ENCODE assay signal across 19 cellular contexts in the genomic region with DNA sequence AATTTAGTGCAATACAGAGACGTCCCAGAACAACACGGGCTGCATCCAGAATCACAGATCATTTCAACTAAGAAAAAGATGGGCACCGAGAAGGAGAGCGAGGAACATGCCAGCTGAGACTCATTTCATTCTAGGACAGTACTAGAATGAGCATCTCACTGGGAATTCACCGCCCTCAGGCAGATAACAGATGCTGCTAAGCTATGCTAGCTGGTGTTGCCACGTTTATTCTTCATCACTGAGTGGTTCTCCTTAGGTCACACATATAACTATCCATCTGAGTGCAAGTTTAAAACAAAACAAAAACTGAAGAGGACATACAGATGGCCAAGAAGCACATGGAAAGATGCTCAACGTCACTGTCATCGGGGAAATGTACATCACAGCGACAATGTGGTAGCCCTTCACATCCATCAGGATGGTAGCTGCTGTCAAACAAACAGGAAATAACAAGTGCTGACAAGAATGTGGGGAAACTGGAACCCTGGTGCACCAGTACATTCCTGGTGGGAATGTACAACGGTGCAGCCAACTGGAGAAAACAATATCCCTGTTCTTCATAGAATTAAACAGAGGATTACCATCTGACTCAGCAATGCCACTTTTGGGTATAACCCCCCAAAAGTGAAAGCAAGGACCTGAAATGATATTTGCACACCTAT.
DNase-seq lines count a peak whose midpoint lies in the region; ATAC-seq and TF ChIP-seq lines count a peak whose summit lies in the region.
"Had no signal": no experiment of that assay in that cellular context is flagged by ENCODE, and none has a peak within 500 bp of the region (broad histone marks: within the 10 kb centered on the region; RNA-seq: fewer than 3 reads in every experiment).

No MANE protein-coding gene starts in this region.

- H3K4me3 Mint-ChIP-seq in HFFc6 = no peak overlapping the region
- no peak overlapping the region for H3K4me3 Mint-ChIP-seq in naive thymus-derived CD4-positive, alpha-beta T cell
- H3K4me3 Mint-ChIP-seq in Caco-2 (ENCODE audit: unreplicated experiment) = no peak overlapping the region
- H3K4me3 Mint-ChIP-seq: CD8-positive, alpha-beta T cell had no signal

- DNase-seq in AG10803 (ENCODE audit: low read depth) (peak; percentile 47), HFFc6 (peak; percentile 38), breast epithelium (ENCODE audit: low spot score in 2 of 2) (no peak), Caco-2 (no peak), right cardiac atrium (no peak), GM13977 (ENCODE audit: low spot score) (no peak)
- DNase-seq in naive thymus-derived CD4-positive, alpha-beta T cell = no peak
- DNase-seq: activated CD8-positive, alpha-beta memory T cell treated with anti-CD3 and anti-CD28 coated beads, Interleukin-2, amount 50 U/mL, for 4 hours; CD8-positive, alpha-beta T cell; dermis blood vessel endothelial cell; DMS79 treated with DMSO at 0.1 percent for 48 hours; islet precursor cell; MV-4-11; NCI-H1694 treated with DMSO at 0.1 percent for 48 hours had no signal

- POLR2A ChIA-PET in naive thymus-derived CD4-positive, alpha-beta T cell (lab: Charles Lee) = no interaction called here
- POLR2A ChIA-PET in Caco-2 (lab: Charles Lee) = no interaction called here

- TF ChIP-seq CTCF in AG10803 (conservative IDR thresholded peaks at IDR 0.05; ENCODE audit: low read length) (no peak), HFFc6 (IDR thresholded peaks at IDR 0.05) (no peak), breast epithelium (IDR thresholded peaks at IDR 0.05) (no peak), Caco-2 (IDR thresholded peaks at IDR 0.05; ENCODE audit: insufficient read depth in 1 of 2, low read depth in 1 of 2, low read length in 1 of 2, severe bottlenecking in 1 of 2, unreplicated experiment in 1 of 2) (no peak), GM13977 (IDR thresholded peaks at IDR 0.05; ENCODE audit: extremely low read depth, insufficient read depth, missing control alignments) (no peak)

- H3K4me1 Mint-ChIP-seq in HFFc6 (ENCODE audit: low read depth) (peaks cover 14% of the 10 kb centered on the region), Caco-2 (ENCODE audit: low read depth, unreplicated experiment) (peaks cover 14% of the 10 kb centered on the region)
- peaks cover 14 to 60% (median 34%) of the 10 kb centered on the region in 7 donors for H3K4me1 Mint-ChIP-seq in naive thymus-derived CD4-positive, alpha-beta T cell

- H3K4me1 ChIP-seq in breast epithelium (peaks cover 2 to 8% of the 10 kb centered on the region in 2 donors), Caco-2 (peaks cover 29% of the 10 kb centered on the region), right cardiac atrium (ENCODE audit: control insufficient read depth, insufficient read depth, low read length) (peaks cover 8% of the 10 kb centered on the region)
- H3K4me1 ChIP-seq in naive thymus-derived CD4-positive, alpha-beta T cell (ENCODE audit: control insufficient read depth in 2 of 2, insufficient read depth in 2 of 2, low read length in 2 of 2) = peaks cover 7 to 22% of the 10 kb centered on the region in 2 donors

- CTCF ChIA-PET in naive thymus-derived CD4-positive, alpha-beta T cell (lab: Charles Lee) = no interaction called here
- CTCF ChIA-PET in Caco-2 (lab: Charles Lee) = no interaction called here

- H3K27ac Mint-ChIP-seq in HFFc6 (no peak overlapping the region), Caco-2 (ENCODE audit: unreplicated experiment) (no peak overlapping the region)
- H3K27ac Mint-ChIP-seq in naive thymus-derived CD4-positive, alpha-beta T cell = peak overlapping the region in 7 of 9 donors; percentile 10 to 87 (median 42)

- no peak for TF ChIP-seq POLR2A in breast epithelium (IDR thresholded peaks at IDR 0.05)

- peak overlapping the region; percentile 33 to 40 for H3K27ac ChIP-seq in breast epithelium
- no peak overlapping the region for H3K27ac ChIP-seq in naive thymus-derived CD4-positive, alpha-beta T cell (ENCODE audit: low read depth, low read length)
- no peak overlapping the region for H3K27ac ChIP-seq in right cardiac atrium (ENCODE audit: low read length)
- H3K27ac ChIP-seq: cardiac muscle cell, epithelial cell of prostate, SJSA1 had no signal

- H3K9me3 ChIP-seq in breast epithelium (no peaks in the 10 kb centered on the region), Caco-2 (no peaks in the 10 kb centered on the region), right cardiac atrium (ENCODE audit: control insufficient read depth, low read length) (no peaks in the 10 kb centered on the region)
- no peaks in the 10 kb centered on the region for H3K9me3 ChIP-seq in naive thymus-derived CD4-positive, alpha-beta T cell (ENCODE audit: control insufficient read depth in 2 of 3, low read length in 3 of 3)
- H3K9me3 ChIP-seq: SJSA1 had no signal

- H3K27me3 Mint-ChIP-seq in HFFc6 (ENCODE audit: insufficient read depth) (peaks cover 34% of the 10 kb centered on the region), Caco-2 (ENCODE audit: insufficient read depth, unreplicated experiment) (no peaks in the 10 kb centered on the region)
- H3K27me3 Mint-ChIP-seq in naive thymus-derived CD4-positive, alpha-beta T cell = peaks cover 0 to 35% (median 0%) of the 10 kb centered on the region in 5 donors

- ATAC-seq in naive thymus-derived CD4-positive, alpha-beta T cell = no peak
- ATAC-seq in HG02623 (IDR thresholded peaks at IDR 0.05; ENCODE audit: unreplicated experiment) (no peak), right cardiac atrium (no peak)
- ATAC-seq: CD8-positive, alpha-beta T cell; sciatic nerve had no signal

- H3K36me3 ChIP-seq in breast epithelium (no peaks in the 10 kb centered on the region), Caco-2 (ENCODE audit: control insufficient read depth, insufficient read depth, low read length) (no peaks in the 10 kb centered on the region)
- H3K36me3 ChIP-seq in naive thymus-derived CD4-positive, alpha-beta T cell (ENCODE audit: control insufficient read depth in 2 of 3, insufficient read depth in 3 of 3, low read length in 3 of 3) = no peaks in the 10 kb centered on the region
- H3K36me3 ChIP-seq: cardiac muscle cell, SJSA1 had no signal

- intact Hi-C loops in breast epithelium (cut with DNase I; ENCODE audit: low total_unique reads) = no loop called here
- intact Hi-C loops in naive thymus-derived CD4-positive, alpha-beta T cell (cut with micrococcal nuclease) = loop anchor here (5.0 kb wide), 3 partner anchors 82 to 1418 kb away; a partner anchor contains a TSS
- intact Hi-C loops in Caco-2 (cut with micrococcal nuclease; ENCODE audit: unreplicated experiment) = no loop called here
- intact Hi-C loops in right cardiac atrium (cut with DNase I) = no loop called here

- in situ Hi-C loops in GM13977 (cut with MboI; ENCODE audit: low pct_unique_long_range_greater_than_20kb, low sequenced_read_pairs, unreplicated experiment) = no loop called here

- H3K9me3 Mint-ChIP-seq in HFFc6 = no peaks in the 10 kb centered on the region
- peaks cover 0 to 6% (median 0%) of the 10 kb centered on the region in 11 donors for H3K9me3 Mint-ChIP-seq in naive thymus-derived CD4-positive, alpha-beta T cell
- no peaks in the 10 kb centered on the region for H3K9me3 Mint-ChIP-seq in Caco-2 (ENCODE audit: unreplicated experiment)
- H3K9me3 Mint-ChIP-seq: CD8-positive, alpha-beta T cell had no signal

- H3K4me3 ChIP-seq in AG10803 (ENCODE audit: low read length) (no peak overlapping the region), breast epithelium (no peak overlapping the region), Caco-2 (ENCODE audit: low read depth, low read length) (no peak overlapping the region), right cardiac atrium (ENCODE audit: low read length) (no peak overlapping the region)
- H3K4me3 ChIP-seq in naive thymus-derived CD4-positive, alpha-beta T cell (ENCODE audit: low read length) = no peak overlapping the region
- H3K4me3 ChIP-seq: cardiac muscle cell, SJSA1 had no signal

- 66% methylated on average over 10 of the region's 10 CpGs for WGBS in right cardiac atrium

- BruUV-seq in Caco-2 (replicated peaks; lab: Mats Ljungman, UMichigan) = no TSS peak

- no peaks in the 10 kb centered on the region for H3K27me3 ChIP-seq in breast epithelium
- no peaks in the 10 kb centered on the region for H3K27me3 ChIP-seq in naive thymus-derived CD4-positive, alpha-beta T cell (ENCODE audit: control insufficient read depth in 2 of 2, insufficient read depth in 2 of 2, low read length in 2 of 2)
- no peaks in the 10 kb centered on the region for H3K27me3 ChIP-seq in Caco-2 (replicated peaks; ENCODE audit: control insufficient read depth, insufficient read depth, low read length)
- no peaks in the 10 kb centered on the region for H3K27me3 ChIP-seq in right cardiac atrium (ENCODE audit: control insufficient read depth, insufficient read depth)
- H3K27me3 ChIP-seq: cardiac muscle cell, SJSA1 had no signal

- H3K36me3 Mint-ChIP-seq in HFFc6 (ENCODE audit: low read depth) = no peaks in the 10 kb centered on the region
- peaks cover 0 to 2% (median 0%) of the 10 kb centered on the region in 5 donors for H3K36me3 Mint-ChIP-seq in naive thymus-derived CD4-positive, alpha-beta T cell
- peaks cover 43% of the 10 kb centered on the region for H3K36me3 Mint-ChIP-seq in Caco-2 (ENCODE audit: insufficient read depth, unreplicated experiment)
- H3K36me3 Mint-ChIP-seq: CD8-positive, alpha-beta T cell had no signal

Comparison
In these comparisons a context has a peak if more than half of its experiments do, and no peak if none do; other contexts are left out.
1. DNase-seq: peak in AG10803 (single experiment) and HFFc6 (single experiment); none in breast epithelium (0 of 2), naive thymus-derived CD4-positive, alpha-beta T cell (0 of 9), Caco-2 (0 of 2), right cardiac atrium (0 of 3) and GM13977 (single experiment).
2. H3K27ac Mint-ChIP-seq: peak in naive thymus-derived CD4-positive, alpha-beta T cell (7 of 9); none in HFFc6 (single experiment) and Caco-2 (single experiment).
3. H3K27ac ChIP-seq: peak in breast epithelium (2 of 2); none in naive thymus-derived CD4-positive, alpha-beta T cell (single experiment) and right cardiac atrium (single experiment).
4. intact Hi-C loops: an anchor here in naive thymus-derived CD4-positive, alpha-beta T cell (5.0 kb wide); none called in breast epithelium, Caco-2 and right cardiac atrium.